ENCODE assay signal across 1 cellular context in genomic region chr13:99908129-99908805, GRCh38.
TF ChIP-seq lines count a peak whose summit lies in the region.

No MANE protein-coding gene starts in this region.

TF ChIP-seq in HepG2, 621 proteins besides CTCF, POLR2A, EP300 and RAD21 (continued from another document):
- TF ChIP-seq PAXIP1 (CRISPR knock-in tag; conservative IDR thresholded peaks at IDR 0.05) = 0 out of 2 replicates have a peak, but pooled peaks have one; percentile 16
- TF ChIP-seq ZBTB4 (CRISPR knock-in tag; IDR thresholded peaks at IDR 0.05; ENCODE audit: borderline replicate concordance) = no peak
- TF ChIP-seq KLF15 (CRISPR knock-in tag; IDR thresholded peaks at IDR 0.05; ENCODE audit: borderline replicate concordance) = no peak
- 0 out of 2 replicates have a peak, but pooled peaks have one; percentile 26 for TF ChIP-seq SALL1 (CRISPR knock-in tag; IDR thresholded peaks at IDR 0.05)
- peak; percentile 42; the same call in 1 of the 2 replicates for TF ChIP-seq ZNF501 (CRISPR knock-in tag; IDR thresholded peaks at IDR 0.05)
- TF ChIP-seq ZNF879 (CRISPR knock-in tag; IDR thresholded peaks at IDR 0.05) = no peak
- no peak for TF ChIP-seq FOXK2 (IDR thresholded peaks at IDR 0.05)
- no peak for TF ChIP-seq WIZ (CRISPR knock-in tag; IDR thresholded peaks at IDR 0.05)
- TF ChIP-seq CEBPG (CRISPR knock-in tag; IDR thresholded peaks at IDR 0.05) = peak; percentile 10; the same call in 1 of the 2 replicates
- peak; percentile 91 for TF ChIP-seq ZNF7 (CRISPR knock-in tag; IDR thresholded peaks at IDR 0.05)
- TF ChIP-seq KLF11 (CRISPR knock-in tag; IDR thresholded peaks at IDR 0.05) = no peak
- peak; percentile 41; the same call in 1 of the 2 replicates for TF ChIP-seq TFAP4 (IDR thresholded peaks at IDR 0.05; ENCODE audit: borderline replicate concordance, low read depth)
- peak; percentile 39 for TF ChIP-seq ZFX (CRISPR knock-in tag; IDR thresholded peaks at IDR 0.05; ENCODE audit: low read depth)
- TF ChIP-seq FOXA3 (CRISPR knock-in tag; IDR thresholded peaks at IDR 0.05) = peak; percentile 39
- TF ChIP-seq RBM39 (IDR thresholded peaks at IDR 0.05; ENCODE audit: low read depth, low read length, poor library complexity, severe bottlenecking) = no peak
- TF ChIP-seq ATF4 (CRISPR knock-in tag; IDR thresholded peaks at IDR 0.05) = 0 out of 4 replicates have a peak, but pooled peaks of 1 of the 2 experiments have one; percentile 22
- no peak for TF ChIP-seq ZNF160 (CRISPR knock-in tag; IDR thresholded peaks at IDR 0.05)
- no peak for TF ChIP-seq ZNF260 (CRISPR knock-in tag; IDR thresholded peaks at IDR 0.05; ENCODE audit: borderline replicate concordance, low read depth)
